ENCODE assay signal across 16 cellular contexts in genomic region chr2:149901231-149901859, GRCh38.
DNase-seq lines count a peak whose midpoint lies in the region; ATAC-seq and TF ChIP-seq lines count a peak whose summit lies in the region.
"Had no signal": no experiment of that assay in that cellular context is flagged by ENCODE, and none has a peak within 500 bp of the region (broad histone marks: within the 10 kb centered on the region; RNA-seq: fewer than 3 reads in every experiment).

No MANE protein-coding gene starts in this region.

- H3K9me3 ChIP-seq in MG63 (peaks cover 3% of the 10 kb centered on the region; the same call in 1 of the 2 replicates), osteoblast (ENCODE audit: low read depth, low read length) (no peaks in the 10 kb centered on the region), WERI-Rb-1 (ENCODE audit: severe bottlenecking) (no peaks in the 10 kb centered on the region)
- H3K9me3 ChIP-seq: BLaER1, Caco-2 had no signal

- no peak for TF ChIP-seq CTCF in AG10803 (conservative IDR thresholded peaks at IDR 0.05; ENCODE audit: low read length)
- TF ChIP-seq CTCF in fibroblast of the aortic adventitia (IDR thresholded peaks at IDR 0.05; ENCODE audit: insufficient read depth, low read length) = no peak
- TF ChIP-seq CTCF in osteoblast (IDR thresholded peaks at IDR 0.05; ENCODE audit: extremely low read depth, low read depth, low read length) = no peak
- TF ChIP-seq CTCF in WERI-Rb-1 (IDR thresholded peaks at IDR 0.05; ENCODE audit: low read depth, low read length) = no peak

- H4K20me1 ChIP-seq in osteoblast (ENCODE audit: insufficient read depth, low read length) = no peaks in the 10 kb centered on the region

- H3K4me3 ChIP-seq in AG10803 (ENCODE audit: low read length) (no peak overlapping the region), MG63 (no peak overlapping the region), fibroblast of the aortic adventitia (ENCODE audit: low read depth, low read length) (no peak overlapping the region), osteoblast (ENCODE audit: insufficient read depth, low read length) (no peak overlapping the region), WERI-Rb-1 (ENCODE audit: low read depth, low read length) (no peak overlapping the region)
- H3K4me3 ChIP-seq: BLaER1 had no signal

- no peaks in the 10 kb centered on the region for H3K36me3 ChIP-seq in MG63
- no peaks in the 10 kb centered on the region for H3K36me3 ChIP-seq in osteoblast (ENCODE audit: insufficient read depth, low read length)
- H3K36me3 ChIP-seq in WERI-Rb-1 = no peaks in the 10 kb centered on the region
- H3K36me3 ChIP-seq: BLaER1 had no signal

- peaks cover 35% of the 10 kb centered on the region for H3K4me1 ChIP-seq in osteoblast (ENCODE audit: insufficient read depth, low read length)
- H3K4me1 ChIP-seq: BLaER1, Caco-2 had no signal

- H2AFZ ChIP-seq in osteoblast (ENCODE audit: low read length) = peak overlapping the region; percentile 23

- DNase-seq in AG10803 (ENCODE audit: low read depth) (peak; percentile 18), MG63 (peak; percentile 13), fibroblast of the aortic adventitia (ENCODE audit: low read depth) (peak; percentile 31), osteoblast (ENCODE audit: insufficient read length, low spot score, missing footprints) (no peak), WERI-Rb-1 (no peak), mucosa of gallbladder (ENCODE audit: low spot score) (no peak)
- DNase-seq: AML-193; Caco-2; CD8-positive, alpha-beta memory T cell; DND-41; GF-D8; HCEC 1CT; HFFc6 had no signal

- ATAC-seq in HG03457 (IDR thresholded peaks at IDR 0.05; ENCODE audit: unreplicated experiment) (no peak), GM19455 (IDR thresholded peaks at IDR 0.05; ENCODE audit: unreplicated experiment) (no peak)

- H3K79me2 ChIP-seq in osteoblast (ENCODE audit: insufficient read depth, low read length) = no peaks in the 10 kb centered on the region

- H3K27me3 ChIP-seq in MG63 (no peaks in the 10 kb centered on the region), osteoblast (ENCODE audit: insufficient read depth, low read length) (no peaks in the 10 kb centered on the region), WERI-Rb-1 (ENCODE audit: insufficient read depth, low read depth, severe bottlenecking) (peaks cover 2% of the 10 kb centered on the region)

- H3K27ac ChIP-seq in osteoblast (ENCODE audit: low read depth, low read length) = peak overlapping the region; percentile 77
- H3K27ac ChIP-seq in WERI-Rb-1 = no peak overlapping the region
- H3K27ac ChIP-seq: BLaER1 had no signal

- peak overlapping the region; percentile 29 for H3K4me2 ChIP-seq in osteoblast (ENCODE audit: insufficient read depth, low read length)
- H3K4me2 ChIP-seq: BLaER1 had no signal

Comparison
In these comparisons a context has a peak if more than half of its experiments do, and no peak if none do; other contexts are left out.
1. DNase-seq: peak in AG10803 (single experiment), MG63 (single experiment) and fibroblast of the aortic adventitia (single experiment); none in osteoblast (single experiment), WERI-Rb-1 (single experiment) and mucosa of gallbladder (single experiment).